ENCODE assay signal across 1 cellular context in the genomic region with DNA sequence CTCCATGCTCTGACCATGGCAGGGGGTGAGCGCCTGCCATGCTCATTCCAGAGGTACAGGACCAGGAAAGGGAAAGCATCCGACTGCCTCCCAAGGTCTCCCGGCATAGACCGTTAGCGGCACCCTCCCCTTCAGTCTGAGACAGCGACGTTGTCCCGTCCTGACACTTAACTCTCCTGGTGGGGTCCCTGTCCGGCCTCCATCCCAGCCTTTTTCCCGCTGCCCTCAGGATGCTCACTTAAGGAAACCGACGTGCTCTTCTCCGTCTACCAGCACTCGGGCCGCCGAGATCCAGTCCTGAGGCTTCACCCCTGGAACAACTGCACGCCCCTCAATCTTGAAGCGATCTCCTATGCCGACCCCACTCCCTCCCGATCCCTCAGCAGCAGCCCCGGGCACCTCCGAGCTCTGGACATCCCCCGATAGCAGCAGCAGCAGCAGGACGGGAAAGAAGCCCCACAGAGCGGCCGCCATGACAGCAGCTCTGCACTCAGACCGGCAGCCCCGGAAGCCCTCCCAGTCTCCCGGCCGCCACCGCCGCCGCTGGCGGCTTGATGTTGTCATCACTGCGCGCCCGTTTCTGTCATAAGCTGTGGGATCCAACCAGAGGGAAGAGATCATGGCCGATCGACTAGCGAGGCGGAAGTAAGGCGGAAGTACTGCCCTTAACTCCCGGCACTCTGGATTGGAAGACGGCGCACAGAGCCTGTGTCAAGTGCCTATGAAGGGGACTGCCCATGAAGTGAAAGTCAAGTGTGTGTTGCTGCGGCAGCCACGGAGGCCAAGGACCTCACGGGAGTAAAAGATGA.
TF ChIP-seq lines count a peak whose summit lies in the region.

TSS of gene EMC7 (minus strand) at position 497 of the 809 bp plus-strand sequence. CDS start at position 474, 23 bp downstream.
TSS of gene PGBD4 (plus strand) at position 718 of the 809 bp plus-strand sequence. CDS start 449 bp downstream, outside the sequence.

TF ChIP-seq in K562, 482 proteins besides CTCF, POLR2A, EP300 and RAD21 (continued from another document and continues in another):
- TF ChIP-seq PPARD (CRISPR knock-in tag; IDR thresholded peaks at IDR 0.05) (no peak), MED1 (CRISPR knock-in tag; IDR thresholded peaks at IDR 0.05; ENCODE audit: borderline replicate concordance) (no peak), TCFL5 (CRISPR knock-in tag; conservative IDR thresholded peaks at IDR 0.05) (no peak), NR2F6 (CRISPR knock-in tag; IDR thresholded peaks at IDR 0.05) (no peak), SIN3B (IDR thresholded peaks at IDR 0.05; ENCODE audit: low read depth) (peak; percentile 86), SIRT6 (IDR thresholded peaks at IDR 0.05; ENCODE audit: low read depth, low read length) (no peak), POLR3G (IDR thresholded peaks at IDR 0.05; ENCODE audit: extremely low read depth, insufficient read length, insufficient replicate concordance) (no peak), NBN (IDR thresholded peaks at IDR 0.05; ENCODE audit: low read depth) (peak; percentile 91), ZNF79 (CRISPR knock-in tag; IDR thresholded peaks at IDR 0.05; ENCODE audit: low read depth) (no peak), SP2 (IDR thresholded peaks at IDR 0.05; ENCODE audit: extremely low read depth, low read depth, low read length, poor library complexity, severe bottlenecking) (no peak), JUN (IDR thresholded peaks at IDR 0.05; ENCODE audit: borderline replicate concordance, low read depth, low read length) (peak; percentile 55; the same call in 1 of the 2 replicates), JUN (CRISPR knock-in tag; IDR thresholded peaks at IDR 0.05; ENCODE audit: borderline replicate concordance) (no peak), HNRNPK (IDR thresholded peaks at IDR 0.05; ENCODE audit: low read depth, low read length, poor library complexity, severe bottlenecking) (no peak), PTBP1 (IDR thresholded peaks at IDR 0.05; ENCODE audit: low read depth, low read length) (no peak), NEUROD1 (IDR thresholded peaks at IDR 0.05; ENCODE audit: borderline replicate concordance, low read depth, low read length, partially characterized antibody) (no peak), TAF1 (IDR thresholded peaks at IDR 0.05; ENCODE audit: control insufficient read depth, extremely low read depth, insufficient read depth, low read length, severe bottlenecking) (peak; percentile 81), ZNF717 (CRISPR knock-in tag; IDR thresholded peaks at IDR 0.05) (no peak), GTF2E2 (tag; IDR thresholded peaks at IDR 0.05) (peak; percentile 64; the same call in 1 of the 2 replicates), BACH1 (tag; IDR thresholded peaks at IDR 0.05) (no peak), NFXL1 (CRISPR knock-in tag; IDR thresholded peaks at IDR 0.05) (no peak), ZC3H8 (IDR thresholded peaks at IDR 0.05) (no peak), XRCC4 (IDR thresholded peaks at IDR 0.05; ENCODE audit: extremely low read depth, insufficient read depth, insufficient read length) (no peak), ZBED1 (IDR thresholded peaks at IDR 0.05) (no peak), NR2C2 (CRISPR knock-in tag; IDR thresholded peaks at IDR 0.05) (peak; percentile 62; the same call in 1 of the 2 replicates), NR2C2 (tag; IDR thresholded peaks at IDR 0.05) (peak; percentile 92), ZNF740 (CRISPR knock-in tag; IDR thresholded peaks at IDR 0.05) (no peak), ZNF740 (tag; IDR thresholded peaks at IDR 0.05) (no peak), DDX20 (tag; IDR thresholded peaks at IDR 0.05; ENCODE audit: low read depth) (no peak), RNF2 (IDR thresholded peaks at IDR 0.05) (0 out of 2 replicates have a peak, but pooled peaks have one; percentile 59), ZNF232 (CRISPR knock-in tag; IDR thresholded peaks at IDR 0.05) (no peak), SMARCA5 (IDR thresholded peaks at IDR 0.05) (no peak), ESRRB (CRISPR knock-in tag; IDR thresholded peaks at IDR 0.05; ENCODE audit: borderline replicate concordance) (no peak), HEY1 (CRISPR knock-in tag; IDR thresholded peaks at IDR 0.05; ENCODE audit: borderline replicate concordance) (no peak), ZBTB17 (CRISPR knock-in tag; IDR thresholded peaks at IDR 0.05) (0 out of 2 replicates have a peak, but pooled peaks have one; percentile 47), KLF10 (CRISPR knock-in tag; IDR thresholded peaks at IDR 0.05) (no peak), ZNF280B (CRISPR knock-in tag; IDR thresholded peaks at IDR 0.05) (no peak)
- TF ChIP-seq, protein P1, sequence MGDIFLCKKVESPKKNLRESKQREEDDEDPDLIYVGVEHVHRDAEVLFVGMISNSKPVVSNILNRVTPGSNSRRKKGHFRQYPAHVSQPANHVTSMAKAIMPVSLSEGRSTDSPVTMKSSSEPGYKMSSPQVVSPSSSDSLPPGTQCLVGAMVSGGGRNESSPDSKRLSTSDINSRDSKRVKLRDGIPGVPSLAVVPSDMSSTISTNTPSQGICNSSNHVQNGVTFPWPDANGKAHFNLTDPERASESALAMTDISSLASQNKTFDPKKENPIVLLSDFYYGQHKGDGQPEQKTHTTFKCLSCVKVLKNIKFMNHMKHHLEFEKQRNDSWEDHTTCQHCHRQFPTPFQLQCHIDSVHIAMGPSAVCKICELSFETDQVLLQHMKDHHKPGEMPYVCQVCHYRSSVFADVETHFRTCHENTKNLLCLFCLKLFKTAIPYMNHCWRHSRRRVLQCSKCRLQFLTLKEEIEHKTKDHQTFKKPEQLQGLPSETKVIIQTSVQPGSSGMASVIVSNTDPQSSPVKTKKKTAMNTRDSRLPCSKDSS (IDR thresholded peaks at IDR 0.05; ENCODE audit: low read depth, partially characterized antibody) = no peak
- TF ChIP-seq, protein P2, sequence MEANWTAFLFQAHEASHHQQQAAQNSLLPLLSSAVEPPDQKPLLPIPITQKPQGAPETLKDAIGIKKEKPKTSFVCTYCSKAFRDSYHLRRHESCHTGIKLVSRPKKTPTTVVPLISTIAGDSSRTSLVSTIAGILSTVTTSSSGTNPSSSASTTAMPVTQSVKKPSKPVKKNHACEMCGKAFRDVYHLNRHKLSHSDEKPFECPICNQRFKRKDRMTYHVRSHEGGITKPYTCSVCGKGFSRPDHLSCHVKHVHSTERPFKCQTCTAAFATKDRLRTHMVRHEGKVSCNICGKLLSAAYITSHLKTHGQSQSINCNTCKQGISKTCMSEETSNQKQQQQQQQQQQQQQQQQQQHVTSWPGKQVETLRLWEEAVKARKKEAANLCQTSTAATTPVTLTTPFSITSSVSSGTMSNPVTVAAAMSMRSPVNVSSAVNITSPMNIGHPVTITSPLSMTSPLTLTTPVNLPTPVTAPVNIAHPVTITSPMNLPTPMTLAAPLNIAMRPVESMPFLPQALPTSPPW (CRISPR knock-in tag; IDR thresholded peaks at IDR 0.05) = peak; percentile 32; the same call in 1 of the 2 replicates
- TF ChIP-seq, protein P3, sequence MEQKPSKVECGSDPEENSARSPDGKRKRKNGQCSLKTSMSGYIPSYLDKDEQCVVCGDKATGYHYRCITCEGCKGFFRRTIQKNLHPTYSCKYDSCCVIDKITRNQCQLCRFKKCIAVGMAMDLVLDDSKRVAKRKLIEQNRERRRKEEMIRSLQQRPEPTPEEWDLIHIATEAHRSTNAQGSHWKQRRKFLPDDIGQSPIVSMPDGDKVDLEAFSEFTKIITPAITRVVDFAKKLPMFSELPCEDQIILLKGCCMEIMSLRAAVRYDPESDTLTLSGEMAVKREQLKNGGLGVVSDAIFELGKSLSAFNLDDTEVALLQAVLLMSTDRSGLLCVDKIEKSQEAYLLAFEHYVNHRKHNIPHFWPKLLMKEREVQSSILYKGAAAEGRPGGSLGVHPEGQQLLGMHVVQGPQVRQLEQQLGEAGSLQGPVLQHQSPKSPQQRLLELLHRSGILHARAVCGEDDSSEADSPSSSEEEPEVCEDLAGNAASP (IDR thresholded peaks at IDR 0.05) = no peak
- TF ChIP-seq, protein P4, sequence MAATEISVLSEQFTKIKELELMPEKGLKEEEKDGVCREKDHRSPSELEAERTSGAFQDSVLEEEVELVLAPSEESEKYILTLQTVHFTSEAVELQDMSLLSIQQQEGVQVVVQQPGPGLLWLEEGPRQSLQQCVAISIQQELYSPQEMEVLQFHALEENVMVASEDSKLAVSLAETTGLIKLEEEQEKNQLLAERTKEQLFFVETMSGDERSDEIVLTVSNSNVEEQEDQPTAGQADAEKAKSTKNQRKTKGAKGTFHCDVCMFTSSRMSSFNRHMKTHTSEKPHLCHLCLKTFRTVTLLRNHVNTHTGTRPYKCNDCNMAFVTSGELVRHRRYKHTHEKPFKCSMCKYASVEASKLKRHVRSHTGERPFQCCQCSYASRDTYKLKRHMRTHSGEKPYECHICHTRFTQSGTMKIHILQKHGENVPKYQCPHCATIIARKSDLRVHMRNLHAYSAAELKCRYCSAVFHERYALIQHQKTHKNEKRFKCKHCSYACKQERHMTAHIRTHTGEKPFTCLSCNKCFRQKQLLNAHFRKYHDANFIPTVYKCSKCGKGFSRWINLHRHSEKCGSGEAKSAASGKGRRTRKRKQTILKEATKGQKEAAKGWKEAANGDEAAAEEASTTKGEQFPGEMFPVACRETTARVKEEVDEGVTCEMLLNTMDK (IDR thresholded peaks at IDR 0.05; ENCODE audit: borderline replicate concordance, insufficient read depth, low read depth, low read length, poor library complexity, severe bottlenecking) = no peak
